1 cellular context compared by ENCODE assay signal in the genomic region with DNA sequence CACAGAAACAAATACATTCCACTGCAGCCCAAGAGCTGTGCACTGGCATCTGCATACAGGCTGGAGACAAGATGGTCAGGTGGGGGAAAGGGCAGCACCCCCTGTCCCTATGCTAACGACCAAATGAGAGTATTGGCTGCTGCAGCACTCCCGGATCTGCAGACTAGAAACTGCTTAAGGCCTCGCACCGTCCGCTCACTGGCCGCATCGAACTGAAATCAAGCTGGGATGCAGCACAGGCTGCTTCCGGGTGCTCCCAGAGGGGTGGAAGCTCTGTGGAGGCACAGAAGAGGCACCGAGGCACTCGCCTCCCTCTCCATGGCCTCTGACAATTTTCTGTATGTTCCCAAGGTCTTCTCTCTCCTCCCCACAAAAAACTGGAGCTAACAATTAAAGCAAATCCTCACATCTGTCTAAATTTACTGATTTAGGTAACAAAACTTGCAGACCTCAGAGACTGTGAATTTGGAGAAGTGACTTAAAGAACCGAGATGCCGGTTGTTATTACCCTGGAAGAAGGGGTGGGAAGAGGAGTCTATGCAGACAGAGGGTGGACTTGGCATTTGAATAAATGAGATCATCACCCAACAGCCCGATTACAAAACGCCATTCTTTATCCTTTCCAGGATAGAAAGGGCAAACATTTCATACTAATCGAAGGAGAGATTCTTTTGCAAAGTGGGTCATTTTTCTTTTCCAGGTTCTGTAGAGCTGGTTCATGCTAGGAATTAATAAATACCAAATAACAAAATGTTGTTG.
TF ChIP-seq lines count a peak whose summit lies in the region.

No MANE protein-coding gene starts in this region.

TF ChIP-seq in H1, 55 proteins besides CTCF, POLR2A, EP300 and RAD21:
- TF ChIP-seq CHD1 (IDR thresholded peaks at IDR 0.05; ENCODE audit: low read depth, low read length) (no peak), RBBP5 (IDR thresholded peaks at IDR 0.05; ENCODE audit: borderline replicate concordance, low read depth, low read length) (no peak), SP4 (IDR thresholded peaks at IDR 0.05; ENCODE audit: low read length) (no peak), KDM5A (IDR thresholded peaks at IDR 0.05; ENCODE audit: low read length) (no peak), GTF2F1 (IDR thresholded peaks at IDR 0.05; ENCODE audit: borderline replicate concordance, low read depth, low read length) (no peak), CBX5 (IDR thresholded peaks at IDR 0.05; ENCODE audit: low read depth, low read length) (no peak), SIX5 (IDR thresholded peaks at IDR 0.05; ENCODE audit: low read depth, low read length) (no peak), RFX5 (IDR thresholded peaks at IDR 0.05; ENCODE audit: borderline replicate concordance, low read depth, low read length) (no peak), MAFK (IDR thresholded peaks at IDR 0.05; ENCODE audit: low read depth, low read length) (no peak), JUN (IDR thresholded peaks at IDR 0.05; ENCODE audit: low read depth, low read length) (no peak), TAF1 (IDR thresholded peaks at IDR 0.05; ENCODE audit: low read depth, low read length) (no peak)
- TF ChIP-seq, protein P1, sequence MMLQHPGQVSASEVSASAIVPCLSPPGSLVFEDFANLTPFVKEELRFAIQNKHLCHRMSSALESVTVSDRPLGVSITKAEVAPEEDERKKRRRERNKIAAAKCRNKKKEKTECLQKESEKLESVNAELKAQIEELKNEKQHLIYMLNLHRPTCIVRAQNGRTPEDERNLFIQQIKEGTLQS (IDR thresholded peaks at IDR 0.05; ENCODE audit: insufficient read depth, low read depth, low read length), result no peak
